Comparison of ENCODE assay signal across 16 cellular contexts in the genomic region with DNA sequence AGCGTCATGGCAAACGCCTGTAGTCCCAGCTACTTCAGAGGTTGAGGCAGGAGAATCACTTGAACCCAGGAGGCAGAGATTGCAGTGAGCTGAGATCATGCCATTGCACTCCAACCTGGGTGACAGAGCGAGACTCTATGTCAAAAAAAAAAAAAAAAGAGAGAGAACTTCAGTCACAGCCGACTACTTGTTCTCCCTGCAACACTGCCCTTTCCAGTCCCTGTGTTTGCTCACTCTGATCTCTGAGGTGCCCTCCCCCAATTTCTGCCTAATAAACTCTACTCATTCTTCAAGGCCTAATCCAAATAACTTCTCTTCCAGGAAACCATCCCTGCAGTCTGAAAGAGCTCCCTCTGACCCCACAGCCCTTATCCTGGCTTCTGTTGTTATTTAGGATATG. TPM values are rescaled to one million over a fixed set of nuclear protein-coding genes. Genes with fewer than 3 reads are reported as not detected.
DNase-seq lines count a peak whose midpoint lies in the region; ATAC-seq and TF ChIP-seq lines count a peak whose summit lies in the region.
"Had no signal": no experiment of that assay in that cellular context is flagged by ENCODE, and none has a peak within 500 bp of the region (broad histone marks: within the 10 kb centered on the region; RNA-seq: fewer than 3 reads in every experiment).

No MANE protein-coding gene starts in this region.

- peak overlapping the region; percentile 8 for H3K4me3 Mint-ChIP-seq in neural crest cell
- H3K4me3 Mint-ChIP-seq: CD8-positive, alpha-beta memory T cell; HFFc6 had no signal

- no peaks in the 10 kb centered on the region for H3K9me3 ChIP-seq in upper lobe of right lung

- no peaks in the 10 kb centered on the region for H3K36me3 ChIP-seq in upper lobe of right lung

- H3K9me3 Mint-ChIP-seq in neural crest cell = no peaks in the 10 kb centered on the region
- H3K9me3 Mint-ChIP-seq: CD8-positive, alpha-beta memory T cell; HFFc6 had no signal

- TF ChIP-seq CTCF in neural crest cell (conservative IDR thresholded peaks at IDR 0.05) (no peak), upper lobe of right lung (IDR thresholded peaks at IDR 0.05) (no peak)

- DNase-seq in SIG-M5 treated with dmso at 0.1 percent for 504 hours (lab: John Stamatoyannopoulos, UW; ENCODE audit: unreplicated experiment) (peak; percentile 25), SIG-M5 (lab: John Stamatoyannopoulos, UW) (no peak), left kidney (ENCODE audit: low read depth, low spot score) (peak; percentile 26), neural crest cell (ENCODE audit: low read depth, low spot score) (no peak), upper lobe of right lung (no peak), putamen (ENCODE audit: low spot score) (no peak), OCI-M1 (lab: John Stamatoyannopoulos, UW) (no peak)
- DNase-seq: CD8-positive, alpha-beta memory T cell; DMS53; HCEC 1CT; HFFc6 had no signal

- peaks cover 9% of the 10 kb centered on the region for H3K27me3 ChIP-seq in upper lobe of right lung

- H3K27ac Mint-ChIP-seq in neural crest cell (ENCODE audit: unreplicated experiment) = peak overlapping the region; percentile 48
- H3K27ac Mint-ChIP-seq: HFFc6 had no signal

- no peak overlapping the region for H3K27ac ChIP-seq in upper lobe of right lung
- H3K27ac ChIP-seq: 22Rv1 had no signal

- ATAC-seq in upper lobe of right lung = peak; percentile 42
- ATAC-seq in GM18517 (IDR thresholded peaks at IDR 0.05; ENCODE audit: unreplicated experiment) = no peak

- peaks cover 52% of the 10 kb centered on the region for H3K4me1 Mint-ChIP-seq in neural crest cell

- H3K36me3 Mint-ChIP-seq in neural crest cell (ENCODE audit: low read depth) = no peaks in the 10 kb centered on the region

- H3K4me3 ChIP-seq in upper lobe of right lung = no peak overlapping the region

- H3K27me3 Mint-ChIP-seq in neural crest cell (ENCODE audit: low read depth) = peaks cover 7% of the 10 kb centered on the region

- intact Hi-C loops in upper lobe of right lung (cut with DNase I) = no loop called here

- H3K4me1 ChIP-seq in upper lobe of right lung = peaks cover 7% of the 10 kb centered on the region

RNA-seq across cellular contexts. Expression of gene GFRA3, which starts 28.1 kb away (rescaled TPM):
- total RNA-seq in neural crest cell (8.5 and 9.7 TPM in 2 replicates), upper lobe of right lung (0.90 TPM)
- total RNA-seq: CD8-positive, alpha-beta memory T cell; Daoy; H4; HFFc6; HT1080 had no signal

RNA-seq across cellular contexts. Expression of gene CDC23, which starts 33.2 kb away (rescaled TPM):
- total RNA-seq in neural crest cell (55.0 and 56.9 TPM in 2 replicates), upper lobe of right lung (19.3 TPM)

Comparison
In these comparisons a context has a peak if more than half of its experiments do, and no peak if none do; other contexts are left out.
1. DNase-seq: peak in SIG-M5 treated with dmso at 0.1 percent for 504 hours (single experiment) and left kidney (single experiment); none in SIG-M5 (single experiment), neural crest cell (single experiment), upper lobe of right lung (single experiment), putamen (single experiment) and OCI-M1 (single experiment).